ENCODE assay signal across 8 cellular contexts in the genomic region with DNA sequence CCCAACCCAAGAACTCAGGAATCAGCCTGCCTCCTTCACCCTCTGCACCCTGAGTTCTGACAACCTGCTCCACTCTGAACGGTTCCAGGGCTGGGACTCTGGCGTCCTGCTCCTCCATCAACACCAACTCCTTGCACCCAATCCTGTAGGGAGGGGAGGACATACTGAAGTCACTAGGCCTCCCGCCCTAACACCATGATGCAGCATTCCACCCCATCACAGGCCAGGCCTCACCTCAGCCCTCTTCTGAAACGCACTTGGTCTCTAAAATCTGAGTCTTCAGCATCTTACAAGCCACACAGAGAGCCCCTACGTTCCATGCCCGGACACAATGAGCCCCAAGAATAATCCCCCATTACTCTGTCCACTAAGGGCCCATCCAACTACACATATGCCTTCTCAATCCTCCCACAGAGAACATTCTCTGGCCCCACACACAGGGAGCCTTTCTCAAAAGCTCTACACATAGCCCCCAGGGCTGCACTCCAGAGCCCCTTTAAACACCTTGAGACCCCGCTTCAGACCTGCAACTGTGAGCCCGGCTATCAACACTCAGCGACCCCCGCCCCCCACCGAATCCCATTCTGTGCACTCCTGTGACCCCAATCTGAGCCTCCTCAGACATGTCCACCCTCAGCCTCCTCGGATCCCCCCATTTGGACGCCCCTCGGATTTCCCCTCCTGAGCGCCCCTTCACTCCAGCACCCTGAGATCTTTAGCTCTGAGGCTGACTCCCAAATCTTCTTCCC. TPM values are rescaled to one million over a fixed set of nuclear protein-coding genes. Genes with fewer than 3 reads are reported as not detected.
DNase-seq lines count a peak whose midpoint lies in the region; ATAC-seq, FAIRE-seq and TF ChIP-seq lines count a peak whose summit lies in the region.

No MANE protein-coding gene starts in this region.

- POLR2A ChIA-PET in Caco-2 (lab: Charles Lee), result interaction anchor here (0.9 to 1.5 kb wide), 6 partner anchors 16 to 268 kb away, joined by 3 to 14 read pairs (median 6); partner anchors contain the start of genes POLR2I, PSENEN, THAP8 and U2AF1L4
- POLR2A ChIA-PET in PC-3 (lab: Charles Lee; ENCODE audit: unreplicated experiment), result interaction anchor here (0.6 kb wide), 1 partner anchor 112 kb away, joined by 3 read pairs; no protein-coding TSS in a partner anchor

- no peaks in the 10 kb centered on the region for H3K9me2 ChIP-seq in PC-3 (replicated peaks; ENCODE audit: low read length)

- H3F3A ChIP-seq in PC-3 (ENCODE audit: low read length, unreplicated experiment), result no peaks in the 10 kb centered on the region

- CTCF ChIA-PET in Caco-2 (lab: Charles Lee) (interaction anchor here (0.7 to 1.7 kb wide), 8 partner anchors 10 to 115 kb away, joined by 3 to 6 read pairs (median 3); partner anchors contain the start of gene THAP8), PC-3 (lab: Charles Lee) (interaction anchor here (1.0 kb wide), 1 partner anchor 43 kb away, joined by 3 read pairs; no protein-coding TSS in a partner anchor)

- ATAC-seq in PC-3 (no peak), pancreas (no peak)

- H3K9ac ChIP-seq in PC-3 (ENCODE audit: low read length), result peak overlapping the region; percentile 87

- H3K27ac ChIP-seq in PC-3 (ENCODE audit: low read length), result no peak overlapping the region
- H3K27ac ChIP-seq in pancreas, result peak overlapping the region in 2 of 4 donors; percentile 2 to 72

- peaks cover 32% of the 10 kb centered on the region for H3K36me3 Mint-ChIP-seq in Caco-2 (ENCODE audit: insufficient read depth, unreplicated experiment)

- H3K9me3 ChIP-seq in Caco-2 (no peaks in the 10 kb centered on the region), PC-3 (ENCODE audit: low read length) (no peaks in the 10 kb centered on the region), pancreas (no peaks in the 10 kb centered on the region)

- H3K4me3 ChIP-seq in Caco-2 (ENCODE audit: low read depth, low read length), result peak overlapping the region; percentile 72
- H3K4me3 ChIP-seq in PC-3 (ENCODE audit: low read length), result peak overlapping the region; percentile 96
- peak overlapping the region; percentile 84 for H3K4me3 ChIP-seq in epithelial cell of esophagus (ENCODE audit: low read length)
- peak overlapping the region; percentile 33 to 62 (median 48) for H3K4me3 ChIP-seq in pancreas

- H3K79me2 ChIP-seq in PC-3 (ENCODE audit: low read length), result peaks cover 25% of the 10 kb centered on the region

- H3K4me1 Mint-ChIP-seq in Caco-2 (ENCODE audit: low read depth, unreplicated experiment), result peaks cover 34% of the 10 kb centered on the region

- no peaks in the 10 kb centered on the region for H3K27me3 Mint-ChIP-seq in Caco-2 (ENCODE audit: insufficient read depth, unreplicated experiment)

- H3K27me3 ChIP-seq in Caco-2 (replicated peaks; ENCODE audit: control insufficient read depth, insufficient read depth, low read length) (no peaks in the 10 kb centered on the region), PC-3 (ENCODE audit: low read length) (no peaks in the 10 kb centered on the region), pancreas (no peaks in the 10 kb centered on the region)

- no peaks in the 10 kb centered on the region for H4K20me1 ChIP-seq in PC-3 (ENCODE audit: low read length)

- H3K4me1 ChIP-seq in Caco-2 (peaks cover 12% of the 10 kb centered on the region), PC-3 (ENCODE audit: insufficient read depth, low read length) (peaks cover 16% of the 10 kb centered on the region), pancreas (peaks cover 0 to 4% (median 4%) of the 10 kb centered on the region in 3 donors)

- H3K4me2 ChIP-seq in PC-3 (ENCODE audit: low read length), result peak overlapping the region; percentile 99

- H3K4me3 Mint-ChIP-seq in Caco-2 (ENCODE audit: unreplicated experiment), result peak overlapping the region; percentile 98

- no peak for FAIRE-seq in pancreas (lab: Jason Lieb, UNC)

- no peak for TF ChIP-seq CTCF in Caco-2 (IDR thresholded peaks at IDR 0.05; ENCODE audit: insufficient read depth in 1 of 2, low read depth in 1 of 2, low read length in 1 of 2, severe bottlenecking in 1 of 2, unreplicated experiment in 1 of 2)
- no peak for TF ChIP-seq CTCF in PC-3 (conservative IDR thresholded peaks at IDR 0.05; ENCODE audit: low read depth, low read length)
- TF ChIP-seq CTCF in epithelial cell of esophagus (IDR thresholded peaks at IDR 0.05; ENCODE audit: insufficient read depth, low read depth, low read length, missing control alignments), result no peak
- no peak for TF ChIP-seq CTCF in pancreas (IDR thresholded peaks at IDR 0.05)

- H3K27ac Mint-ChIP-seq in Caco-2 (ENCODE audit: unreplicated experiment), result peak overlapping the region; percentile 92

- peak overlapping the region; percentile 98 for H2AFZ ChIP-seq in PC-3 (ENCODE audit: low read length)

- H3K36me3 ChIP-seq in Caco-2 (ENCODE audit: control insufficient read depth, insufficient read depth, low read length), result no peaks in the 10 kb centered on the region; the same call in 1 of the 2 replicates
- H3K36me3 ChIP-seq in PC-3 (ENCODE audit: low read depth, low read length), result no peaks in the 10 kb centered on the region
- no peaks in the 10 kb centered on the region for H3K36me3 ChIP-seq in pancreas

- BruUV-seq in Caco-2 (replicated peaks; lab: Mats Ljungman, UMichigan) (TSS peak; percentile 29), PC-3 (replicated peaks; lab: Mats Ljungman, UMichigan) (no TSS peak)

- 26 to 31% methylated on average over 15 of the region's 15 CpGs for WGBS in pancreas, 2 donors

- H3K9me3 Mint-ChIP-seq in Caco-2 (ENCODE audit: unreplicated experiment), result no peaks in the 10 kb centered on the region

- DNase-seq in Caco-2 (no peak), PC-3 (no peak), epithelial cell of esophagus (ENCODE audit: low read depth) (no peak), pancreas (peak in 1 of 6 donors; percentile 25), superior temporal gyrus (ENCODE audit: extremely low spot score) (no peak), NCI-H2227 treated with DMSO at 0.1 percent for 48 hours (lab: John Stamatoyannopoulos, UW) (no peak), mucosa of gallbladder (ENCODE audit: low spot score) (no peak), NCI-H2196 treated with DMSO at 0.1 percent for 48 hours (lab: John Stamatoyannopoulos, UW; ENCODE audit: unreplicated experiment) (no peak)

- intact Hi-C loops in Caco-2 (cut with micrococcal nuclease; ENCODE audit: unreplicated experiment) (loop anchor here (1.0 kb wide), 2 partner anchors 41 to 102 kb away; partner anchors contain the start of genes TBCB, THAP8 and WDR62), PC-3 (cut with micrococcal nuclease) (loop anchor here (5.0 kb wide), 1 partner anchor 39 kb away; the partner anchor contains the start of genes THAP8 and WDR62), pancreas (cut with DNase I) (no loop called here)

RNA-seq across cellular contexts. Expression of gene ALKBH6, which starts 0.6 kb away (rescaled TPM):
- total RNA-seq in Caco-2 (2022) (29.4 and 30.8 TPM in 2 replicates), PC-3 (2014; rRNA removed) (38.4 and 39.3 TPM in 2 replicates), pancreas (10 to 100 TPM in 1 of 6 donors, 1 to 10 TPM in 5; 2.6 to 10.9 (median 4.9) TPM), mucosa of gallbladder (34.9 TPM)
- 10 to 100 TPM; 15.4 to 22.8 TPM for polyA plus RNA-seq in pancreas

RNA-seq across cellular contexts. Expression of gene SYNE4, which starts 4.8 kb away (rescaled TPM):
- total RNA-seq in Caco-2 (2022) (42.5 and 48.5 TPM in 2 replicates), PC-3 (2014; rRNA removed) (0.77 and 1.9 TPM in 2 replicates), pancreas (1 to 10 TPM; 2.6 to 5.9 (median 4.3) TPM), mucosa of gallbladder (17.4 TPM)
- 10 to 100 TPM in 1 of 2 donors, 1 to 10 TPM in 1; 7.3 to 14.3 TPM for polyA plus RNA-seq in pancreas

RNA-seq across cellular contexts. Expression of gene SDHAF1, which starts 18.5 kb away (rescaled TPM):
- total RNA-seq in Caco-2 (2022) (26.2 and 28.1 TPM in 2 replicates), PC-3 (2014; rRNA removed) (24.5 and 38.1 TPM in 2 replicates), pancreas (10 to 100 TPM in 5 of 6 donors, 1 to 10 TPM in 1; 8.7 to 16.6 (median 10.8) TPM), mucosa of gallbladder (20.0 TPM)
- polyA plus RNA-seq in pancreas, result 10 to 100 TPM; 15.8 to 21.0 TPM

RNA-seq across cellular contexts. Expression of gene CLIP3, which starts 19.2 kb away (rescaled TPM):
- total RNA-seq in Caco-2 (2022) (1.7 and 2.2 TPM in 2 replicates), PC-3 (2014; rRNA removed) (0.07 TPM in 1 of 2 replicates, not detected in the other), pancreas (1 to 10 TPM; 1.2 to 5.7 (median 2.5) TPM), mucosa of gallbladder (74.0 TPM)
- 1 to 10 TPM; 3.0 to 9.1 TPM for polyA plus RNA-seq in pancreas

RNA-seq across cellular contexts. Expression of gene THAP8, which starts 40.6 kb away (rescaled TPM):
- total RNA-seq in Caco-2 (2022), result 7.6 and 8.8 TPM in 2 replicates
- total RNA-seq in PC-3 (2014; rRNA removed), result 0.95 and 2.1 TPM in 2 replicates
- 1 to 10 TPM in 5 of 6 donors, under 1 TPM in 1; 0.88 to 2.7 (median 1.8) TPM for total RNA-seq in pancreas
- polyA plus RNA-seq in pancreas, result 1 to 10 TPM; 3.0 to 3.2 TPM
- 12.9 TPM for total RNA-seq in mucosa of gallbladder

Comparison
In these comparisons a context has a peak if more than half of its experiments do, and no peak if none do; other contexts are left out.
1. intact Hi-C loops: an anchor here in Caco-2 (1.0 kb wide) and PC-3 (5.0 kb wide); none called in pancreas.